14 cellular contexts compared by ENCODE assay signal in genomic region chr1:227894831-227895451, GRCh38. TPM values are rescaled to one million over a fixed set of nuclear protein-coding genes. Genes with fewer than 3 reads are reported as not detected.
DNase-seq lines count a peak whose midpoint lies in the region; ATAC-seq and TF ChIP-seq lines count a peak whose summit lies in the region.
"Had no signal": no experiment of that assay in that cellular context is flagged by ENCODE, and none has a peak within 500 bp of the region (broad histone marks: within the 10 kb centered on the region; RNA-seq: fewer than 3 reads in every experiment).

No MANE protein-coding gene starts in this region.

- H3K27ac Mint-ChIP-seq in activated CD4-positive, alpha-beta T cell treated with anti-CD3 and anti-CD28 coated beads, Interleukin-2, amount 10 ng/mL, durations not matched to agents 7 days and 5 days: peak overlapping the region; percentile 50
- H3K27ac Mint-ChIP-seq: naive B cell had no signal

- CTCF ChIA-PET in activated CD4-positive, alpha-beta T cell treated with anti-CD3 and anti-CD28 coated beads, Interleukin-2, amount 10 ng/mL, durations not matched to agents 7 days and 5 days (lab: Charles Lee): no interaction called here
- CTCF ChIA-PET in GM10248 (lab: Yijun Ruan, JAX): no interaction called here

- POLR2A ChIA-PET in activated CD4-positive, alpha-beta T cell treated with anti-CD3 and anti-CD28 coated beads, Interleukin-2, amount 10 ng/mL, durations not matched to agents 7 days and 5 days (lab: Charles Lee): no interaction called here
- POLR2A ChIA-PET in GM10248 (lab: Yijun Ruan, JAX): no interaction called here

- DNase-seq in activated CD4-positive, alpha-beta T cell treated with anti-CD3 and anti-CD28 coated beads, Interleukin-2, amount 10 ng/mL, durations not matched to agents 7 days and 5 days: peak; percentile 4
- DNase-seq in activated CD4-positive, alpha-beta T cell treated with anti-CD3 and anti-CD28 coated beads for 4 hours: no peak
- DNase-seq in RPMI7951 (ENCODE audit: low read depth) (peak; percentile 65), omental fat pad (ENCODE audit: low spot score) (peak; percentile 4), GM10248 (ENCODE audit: extremely low spot score) (no peak), spleen (no peak), NCI-H524 treated with DMSO at 0.1 percent for 48 hours (lab: John Stamatoyannopoulos, UW) (no peak)
- DNase-seq in effector CD4-positive, alpha-beta T cell: peak; percentile 0
- DNase-seq: GDM1, naive B cell, NCI-H187, SHP77 treated with DMSO at 0.1 percent for 48 hours had no signal

- no peaks in the 10 kb centered on the region for H3K4me1 ChIP-seq in spleen
- H3K4me1 ChIP-seq: gastrocnemius medialis, suprapubic skin had no signal

- H3K36me3 ChIP-seq in spleen: no peaks in the 10 kb centered on the region
- H3K36me3 ChIP-seq: gastrocnemius medialis, suprapubic skin had no signal

- no peaks in the 10 kb centered on the region for H3K36me3 Mint-ChIP-seq in activated CD4-positive, alpha-beta T cell treated with anti-CD3 and anti-CD28 coated beads, Interleukin-2, amount 10 ng/mL, durations not matched to agents 7 days and 5 days (ENCODE audit: low read depth)
- H3K36me3 Mint-ChIP-seq: naive B cell had no signal

- no peak for ATAC-seq in omental fat pad (ENCODE audit: low FRiP score)
- ATAC-seq: gastrocnemius medialis had no signal

- H3K9me3 ChIP-seq in spleen: no peaks in the 10 kb centered on the region
- H3K9me3 ChIP-seq: gastrocnemius medialis, suprapubic skin had no signal

- intact Hi-C loops in spleen (cut with DNase I; ENCODE audit: low total_unique reads): no loop called here

- peaks cover 2% of the 10 kb centered on the region for H3K4me1 Mint-ChIP-seq in activated CD4-positive, alpha-beta T cell treated with anti-CD3 and anti-CD28 coated beads, Interleukin-2, amount 10 ng/mL, durations not matched to agents 7 days and 5 days
- H3K4me1 Mint-ChIP-seq: naive B cell had no signal

- 87 to 94% (median 93%) methylated on average over 10 to 12 of the region's 12 CpGs for WGBS in spleen, 5 donors

- H3K27me3 Mint-ChIP-seq in activated CD4-positive, alpha-beta T cell treated with anti-CD3 and anti-CD28 coated beads, Interleukin-2, amount 10 ng/mL, durations not matched to agents 7 days and 5 days: no peaks in the 10 kb centered on the region
- H3K27me3 Mint-ChIP-seq: naive B cell had no signal

- no peaks in the 10 kb centered on the region for H3K9me3 Mint-ChIP-seq in activated CD4-positive, alpha-beta T cell treated with anti-CD3 and anti-CD28 coated beads, Interleukin-2, amount 10 ng/mL, durations not matched to agents 7 days and 5 days
- H3K9me3 Mint-ChIP-seq: naive B cell had no signal

- TF ChIP-seq POLR2A in spleen (IDR thresholded peaks at IDR 0.05): no peak

- no peaks in the 10 kb centered on the region for H3K27me3 ChIP-seq in spleen (replicated peaks in 1 of 7)
- H3K27me3 ChIP-seq: gastrocnemius medialis, suprapubic skin had no signal

- H3K27ac ChIP-seq in spleen: no peak overlapping the region
- H3K27ac ChIP-seq: gastrocnemius medialis, suprapubic skin had no signal

- H3K4me3 Mint-ChIP-seq in activated CD4-positive, alpha-beta T cell treated with anti-CD3 and anti-CD28 coated beads, Interleukin-2, amount 10 ng/mL, durations not matched to agents 7 days and 5 days: no peak overlapping the region
- H3K4me3 Mint-ChIP-seq: naive B cell had no signal

- TF ChIP-seq CTCF in omental fat pad (IDR thresholded peaks at IDR 0.05) (no peak), GM10248 (IDR thresholded peaks at IDR 0.05; ENCODE audit: control extremely low read depth, extremely low read depth, low read depth, missing control alignments) (no peak), spleen (IDR thresholded peaks at IDR 0.05 in 8 of 11, conservative IDR thresholded peaks at IDR 0.05 in 3 of 11) (no peak)

- no peak overlapping the region for H3K4me3 ChIP-seq in spleen
- H3K4me3 ChIP-seq: gastrocnemius medialis, suprapubic skin had no signal

RNA-seq across cellular contexts. Expression of gene WNT9A, which starts 52.8 kb away (rescaled TPM):
- total RNA-seq in activated CD4-positive, alpha-beta T cell treated with anti-CD3 and anti-CD28 coated beads, Interleukin-2, amount 10 ng/mL, durations not matched to agents 7 days and 5 days: under 1 TPM; 0.32 to 0.40 TPM
- total RNA-seq in RPMI7951 (2014; rRNA removed; shearing (Covaris generic)): 9.5 and 14.0 TPM in 2 replicates
- 10 to 100 TPM in 2 of 4 donors, 1 to 10 TPM in 2; 1.3 to 16.5 (median 5.8) TPM for total RNA-seq in omental fat pad
- 1 to 10 TPM in 4 of 7 donors, under 1 TPM in 3; 0.37 to 3.6 (median 1.2) TPM for total RNA-seq in spleen
- under 1 TPM; 0.08 to 0.70 (median 0.11) TPM for polyA plus RNA-seq in spleen

Comparison
In these comparisons a context has a peak if more than half of its experiments do, and no peak if none do; other contexts are left out.
1. DNase-seq: peak in activated CD4-positive, alpha-beta T cell treated with anti-CD3 and anti-CD28 coated beads, Interleukin-2, amount 10 ng/mL, durations not matched to agents 7 days and 5 days (single experiment), RPMI7951 (single experiment), effector CD4-positive, alpha-beta T cell (single experiment) and omental fat pad (single experiment); none in activated CD4-positive, alpha-beta T cell treated with anti-CD3 and anti-CD28 coated beads for 4 hours (0 of 2), GM10248 (single experiment), spleen (single experiment) and NCI-H524 treated with DMSO at 0.1 percent for 48 hours (single experiment).